13 cellular contexts compared by ENCODE assay signal in the genomic region with DNA sequence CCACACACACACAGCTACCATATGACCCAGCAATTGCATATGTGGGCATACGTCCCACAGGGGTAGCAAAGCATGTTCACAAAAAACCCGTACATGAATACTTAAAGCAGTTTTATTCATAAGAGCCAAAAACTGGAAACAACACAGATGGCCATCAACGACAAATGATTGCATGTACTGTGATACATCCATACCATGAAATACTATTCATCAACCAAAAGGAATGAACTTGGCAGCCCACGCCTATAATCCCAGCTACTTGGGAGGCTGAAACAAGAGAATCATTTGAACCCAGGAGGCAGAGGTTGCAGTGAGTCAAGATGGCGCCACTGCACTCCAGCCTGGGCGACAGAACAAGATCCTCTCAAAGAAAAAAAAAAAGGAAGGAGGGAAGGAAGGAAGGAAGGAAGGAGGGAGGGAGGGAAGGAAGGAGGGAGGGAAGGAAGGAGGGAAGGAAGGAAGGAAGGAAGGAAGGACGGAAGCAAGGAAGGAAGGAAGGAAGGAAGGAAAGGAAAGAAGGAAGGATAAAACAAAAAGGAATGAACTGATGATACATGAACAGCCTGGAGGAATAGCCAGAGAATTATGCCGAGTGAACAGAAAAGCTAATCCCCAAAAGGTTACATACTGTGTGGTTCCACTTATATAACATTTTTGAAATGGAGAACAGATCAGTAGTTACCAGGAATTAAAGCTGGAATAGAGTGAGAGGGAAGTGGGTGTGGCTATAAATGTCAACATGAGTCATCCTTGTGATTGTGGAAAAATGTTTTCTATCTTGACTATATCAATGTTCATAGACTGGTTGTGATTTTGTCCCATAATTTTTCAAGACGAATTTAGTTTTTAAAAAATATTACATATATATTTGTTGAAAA. TPM values are rescaled to one million over a fixed set of nuclear protein-coding genes. Genes with fewer than 3 reads are reported as not detected.
A peak's percentile ranks its signal among the peaks of the same experiment; 100 is the strongest.
DNase-seq lines count a peak whose midpoint lies in the region; ATAC-seq and TF ChIP-seq lines count a peak whose summit lies in the region.
"Had no signal": no experiment of that assay in that cellular context is flagged by ENCODE, and none has a peak within 500 bp of the region (broad histone marks: within the 10 kb centered on the region; RNA-seq: fewer than 3 reads in every experiment).

No MANE protein-coding gene starts in this region.

- peak; percentile 58 for ATAC-seq in foreskin keratinocyte
- ATAC-seq in naive thymus-derived CD8-positive, alpha-beta T cell = no peak
- ATAC-seq in GM21367 (IDR thresholded peaks at IDR 0.05; ENCODE audit: unreplicated experiment) = no peak

- H3K27me3 ChIP-seq in foreskin keratinocyte (no peaks in the 10 kb centered on the region), Caco-2 (replicated peaks; ENCODE audit: control insufficient read depth, insufficient read depth, low read length) (no peaks in the 10 kb centered on the region)

- no peak overlapping the region for H3K4me3 Mint-ChIP-seq in HFFc6
- H3K4me3 Mint-ChIP-seq in naive thymus-derived CD8-positive, alpha-beta T cell = no peak overlapping the region
- no peak overlapping the region for H3K4me3 Mint-ChIP-seq in Caco-2 (ENCODE audit: unreplicated experiment)
- H3K4me3 Mint-ChIP-seq: activated T-cell treated with anti-CD3 and anti-CD28 coated beads, Interleukin-2, amount 50 U/mL, for 24 hours had no signal

- H3K36me3 Mint-ChIP-seq in HFFc6 (ENCODE audit: low read depth) = peaks cover 7% of the 10 kb centered on the region; the same call in 1 of the 2 replicates
- peaks cover 0 to 8% (median 6%) of the 10 kb centered on the region in 3 donors for H3K36me3 Mint-ChIP-seq in naive thymus-derived CD8-positive, alpha-beta T cell
- H3K36me3 Mint-ChIP-seq in Caco-2 (ENCODE audit: insufficient read depth, unreplicated experiment) = no peaks in the 10 kb centered on the region

- CTCF ChIA-PET in Caco-2 (lab: Charles Lee) = no interaction called here

- POLR2A ChIA-PET in naive thymus-derived CD8-positive, alpha-beta T cell (lab: Charles Lee) = no interaction called here
- POLR2A ChIA-PET in Caco-2 (lab: Charles Lee) = no interaction called here

- peak; percentile 72 for DNase-seq in A172 (ENCODE audit: low spot score)
- DNase-seq in HFFc6 = no peak
- peak; percentile 26 for DNase-seq in amniotic stem cell (lab: John Stamatoyannopoulos, UW)
- peak in 1 of 2 donors; percentile 56 for DNase-seq in foreskin keratinocyte
- no peak for DNase-seq in naive thymus-derived CD8-positive, alpha-beta T cell
- DNase-seq in Caco-2 = no peak
- no peak for DNase-seq in NCI-H2107 treated with DMSO at 0.1 percent for 48 hours (lab: John Stamatoyannopoulos, UW; ENCODE audit: unreplicated experiment)
- DNase-seq: ACHN; activated CD4-positive, alpha-beta T cell treated with anti-CD3 and anti-CD28 coated beads, Interleukin-2, amount 50 U/mL, for 1 hour; activated T-cell treated with anti-CD3 and anti-CD28 coated beads, Interleukin-2, amount 50 U/mL, for 24 hours; NCI-H1105 treated with DMSO at 0.1 percent for 48 hours; posterior cingulate gyrus had no signal

- no peak for TF ChIP-seq CTCF in HFFc6 (IDR thresholded peaks at IDR 0.05)
- no peak for TF ChIP-seq CTCF in foreskin keratinocyte (conservative IDR thresholded peaks at IDR 0.05)
- no peak for TF ChIP-seq CTCF in Caco-2 (IDR thresholded peaks at IDR 0.05; ENCODE audit: insufficient read depth in 1 of 2, low read depth in 1 of 2, low read length in 1 of 2, severe bottlenecking in 1 of 2, unreplicated experiment in 1 of 2)

- H3K36me3 ChIP-seq in Caco-2 (ENCODE audit: control insufficient read depth, insufficient read depth, low read length) = no peaks in the 10 kb centered on the region

- no TSS peak for BruUV-seq in Caco-2 (replicated peaks; lab: Mats Ljungman, UMichigan)

- H3K27ac ChIP-seq in foreskin keratinocyte = no peak overlapping the region

- H3K9me3 Mint-ChIP-seq in HFFc6 (no peaks in the 10 kb centered on the region), Caco-2 (ENCODE audit: unreplicated experiment) (no peaks in the 10 kb centered on the region)
- H3K9me3 Mint-ChIP-seq in naive thymus-derived CD8-positive, alpha-beta T cell = peaks cover 0 to 13% (median 0%) of the 10 kb centered on the region in 9 donors
- H3K9me3 Mint-ChIP-seq: activated T-cell treated with anti-CD3 and anti-CD28 coated beads, Interleukin-2, amount 50 U/mL, for 24 hours had no signal

- H3K4me1 Mint-ChIP-seq in HFFc6 (ENCODE audit: low read depth) (peaks cover 12% of the 10 kb centered on the region), Caco-2 (ENCODE audit: low read depth, unreplicated experiment) (no peaks in the 10 kb centered on the region)
- no peaks in the 10 kb centered on the region for H3K4me1 Mint-ChIP-seq in naive thymus-derived CD8-positive, alpha-beta T cell

- H3K4me1 ChIP-seq in foreskin keratinocyte (no peaks in the 10 kb centered on the region), Caco-2 (no peaks in the 10 kb centered on the region)

- intact Hi-C loops in Caco-2 (cut with micrococcal nuclease; ENCODE audit: unreplicated experiment) = no loop called here

- peak overlapping the region; percentile 32; the same call in 1 of the 2 replicates for H3K27ac Mint-ChIP-seq in HFFc6
- H3K27ac Mint-ChIP-seq in naive thymus-derived CD8-positive, alpha-beta T cell = peak overlapping the region in 1 of 10 donors; percentile 78
- no peak overlapping the region for H3K27ac Mint-ChIP-seq in Caco-2 (ENCODE audit: unreplicated experiment)
- H3K27ac Mint-ChIP-seq: activated T-cell treated with anti-CD3 and anti-CD28 coated beads, Interleukin-2, amount 50 U/mL, for 24 hours had no signal

- H3K9me3 ChIP-seq in Caco-2 = no peaks in the 10 kb centered on the region

- H3K4me3 ChIP-seq in Caco-2 (ENCODE audit: low read depth, low read length) = no peak overlapping the region

- H3K27me3 Mint-ChIP-seq in HFFc6 (ENCODE audit: insufficient read depth) (0 out of 2 replicates have a peak, but pooled peaks cover 3% of the 10 kb centered on the region), Caco-2 (ENCODE audit: insufficient read depth, unreplicated experiment) (peaks cover 23% of the 10 kb centered on the region)
- H3K27me3 Mint-ChIP-seq in naive thymus-derived CD8-positive, alpha-beta T cell = peaks cover 0 to 5% (median 0%) of the 10 kb centered on the region in 5 donors

RNA-seq across cellular contexts. Expression of gene YPEL5, which starts 19.6 kb away (rescaled TPM):
- total RNA-seq in A172 (2014; rRNA removed; shearing (Covaris generic)) = 91.4 and 112 TPM in 2 replicates
- 100 to 1,000 TPM in 1 of 6 experiments, 10 to 100 TPM in 5; 81.8 to 110 (median 88.4) TPM for total RNA-seq in HFFc6 (2021; fragmentation: NEBNext Ultra II Directional; extraction: Animal tissue kit (Norgen Biotek cat#: 25700))
- total RNA-seq in foreskin keratinocyte (33.5 and 44.0 TPM in 2 replicates), Caco-2 (2022) (43.6 and 50.9 TPM in 2 replicates)
- 27.8 and 35.3 TPM in 2 replicates for polyA plus RNA-seq in foreskin keratinocyte
- total RNA-seq in naive thymus-derived CD8-positive, alpha-beta T cell = 100 to 1,000 TPM in 1 of 2 experiments, 10 to 100 TPM in 1; 99.8 to 106 TPM
- polyA plus RNA-seq in naive thymus-derived CD8-positive, alpha-beta T cell = 100 to 1,000 TPM in 2 of 3 donors, 10 to 100 TPM in 1; 88.3 to 155 (median 103) TPM

Comparison
In these comparisons a context has a peak if more than half of its experiments do, and no peak if none do; other contexts are left out.
1. DNase-seq: peak in A172 (single experiment) and amniotic stem cell (single experiment); none in HFFc6 (single experiment), naive thymus-derived CD8-positive, alpha-beta T cell (0 of 10), Caco-2 (0 of 2) and NCI-H2107 treated with DMSO at 0.1 percent for 48 hours (single experiment).